In the genomic region with DNA sequence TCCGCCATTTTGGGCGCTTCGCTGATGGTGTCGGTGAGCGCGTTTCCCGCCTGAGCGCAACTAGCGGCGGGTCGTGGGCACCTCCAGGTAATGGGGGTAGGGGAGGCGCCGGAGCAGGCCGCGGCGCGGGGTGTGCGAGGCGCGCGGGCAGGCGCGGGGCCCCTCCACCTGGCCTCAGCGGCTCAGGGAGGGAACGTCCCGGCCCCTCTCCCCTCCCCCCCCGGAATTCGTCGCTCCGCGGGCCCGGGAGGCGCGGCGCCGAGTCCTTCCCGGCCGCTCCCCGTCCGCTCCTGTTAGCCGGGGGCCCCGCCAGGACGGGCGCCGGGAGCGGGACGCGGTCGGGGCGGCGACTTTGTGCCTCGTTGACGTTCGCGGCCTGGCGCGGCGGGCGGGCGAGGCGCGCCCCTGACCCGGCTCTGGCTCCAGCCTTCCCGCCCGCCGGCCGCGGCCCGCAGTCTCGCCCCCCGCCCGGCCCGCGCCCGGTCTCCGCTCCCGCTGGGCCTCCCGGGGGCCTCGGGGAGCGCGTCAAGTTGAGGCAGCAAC, we compare ENCODE assay signal across 7 cellular contexts. TPM values are rescaled to one million over a fixed set of nuclear protein-coding genes. Genes with fewer than 3 reads are reported as not detected.
DNase-seq lines count a peak whose midpoint lies in the region; ATAC-seq and TF ChIP-seq lines count a peak whose summit lies in the region.

A gene with protein sequence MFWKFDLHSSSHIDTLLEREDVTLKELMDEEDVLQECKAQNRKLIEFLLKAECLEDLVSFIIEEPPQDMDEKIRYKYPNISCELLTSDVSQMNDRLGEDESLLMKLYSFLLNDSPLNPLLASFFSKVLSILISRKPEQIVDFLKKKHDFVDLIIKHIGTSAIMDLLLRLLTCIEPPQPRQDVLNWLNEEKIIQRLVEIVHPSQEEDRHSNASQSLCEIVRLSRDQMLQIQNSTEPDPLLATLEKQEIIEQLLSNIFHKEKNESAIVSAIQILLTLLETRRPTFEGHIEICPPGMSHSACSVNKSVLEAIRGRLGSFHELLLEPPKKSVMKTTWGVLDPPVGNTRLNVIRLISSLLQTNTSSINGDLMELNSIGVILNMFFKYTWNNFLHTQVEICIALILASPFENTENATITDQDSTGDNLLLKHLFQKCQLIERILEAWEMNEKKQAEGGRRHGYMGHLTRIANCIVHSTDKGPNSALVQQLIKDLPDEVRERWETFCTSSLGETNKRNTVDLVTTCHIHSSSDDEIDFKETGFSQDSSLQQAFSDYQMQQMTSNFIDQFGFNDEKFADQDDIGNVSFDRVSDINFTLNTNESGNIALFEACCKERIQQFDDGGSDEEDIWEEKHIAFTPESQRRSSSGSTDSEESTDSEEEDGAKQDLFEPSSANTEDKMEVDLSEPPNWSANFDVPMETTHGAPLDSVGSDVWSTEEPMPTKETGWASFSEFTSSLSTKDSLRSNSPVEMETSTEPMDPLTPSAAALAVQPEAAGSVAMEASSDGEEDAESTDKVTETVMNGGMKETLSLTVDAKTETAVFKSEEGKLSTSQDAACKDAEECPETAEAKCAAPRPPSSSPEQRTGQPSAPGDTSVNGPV (plus strand): TSS at position 12 of the 543 bp plus-strand sequence. CDS start 76,913 bp downstream, outside the sequence.

- H4K91ac ChIP-seq in neuronal stem cell (ENCODE audit: low read depth, low read length, poor library complexity): no peak within 1 kb of the TSS

- H2BK5ac ChIP-seq in neuronal stem cell (ENCODE audit: low read length): peak within 1 kb of the TSS; percentile 63

- H2BK12ac ChIP-seq in neuronal stem cell (ENCODE audit: low read length): no peak within 1 kb of the TSS

- H3K4me2 ChIP-seq in neuronal stem cell (ENCODE audit: insufficient read depth, low read length, poor library complexity, severe bottlenecking): peak within 1 kb of the TSS; percentile 57

- peak within 1 kb of the TSS; percentile 92 for H3K27ac ChIP-seq in neuronal stem cell (replicated peaks; ENCODE audit: low read length)

- peaks cover 4 to 13% of the 10 kb centered on the region in 2 donors for H3K4me1 ChIP-seq in neuronal stem cell (ENCODE audit: control insufficient read depth in 2 of 2, insufficient read depth in 1 of 2, low read depth in 1 of 2, low read length in 2 of 2)

- peak within 1 kb of the TSS; percentile 89 for H2AK5ac ChIP-seq in neuronal stem cell (ENCODE audit: low read depth, low read length)

- H3K18ac ChIP-seq in neuronal stem cell (ENCODE audit: low read length): peak within 1 kb of the TSS; percentile 97

- no CpG with 5 or more reads among the region's 81 CpGs for WGBS in neuronal stem cell (ENCODE audit: extremely low coverage in 2 of 2, insufficient read length in 2 of 2, insufficient replicate concordance in 1 of 2), 2 donors

- ATAC-seq in GM18909 (IDR thresholded peaks at IDR 0.05; ENCODE audit: poor library complexity, unreplicated experiment): peak; percentile 22
- peak; percentile 35 for ATAC-seq in HG02885 (IDR thresholded peaks at IDR 0.05; ENCODE audit: poor library complexity, unreplicated experiment)
- peak; percentile 35 for ATAC-seq in SK-N-SH treated with all-trans-retinoic acid at 6 μM for 48 hours

- peak within 1 kb of the TSS; percentile 98 for H3K9ac ChIP-seq in neuronal stem cell (ENCODE audit: low read depth, low read length, poor library complexity)

- no peak within 1 kb of the TSS for H4K8ac ChIP-seq in neuronal stem cell (ENCODE audit: low read depth, low read length)

- no peak for TF ChIP-seq CTCF in fibroblast of mammary gland (conservative IDR thresholded peaks at IDR 0.05; ENCODE audit: control insufficient read depth, insufficient read depth, low read depth, low read length)

- H3K9me3 ChIP-seq in neuronal stem cell (replicated peaks in 1 of 2; ENCODE audit: control insufficient read depth in 2 of 2, insufficient read depth in 1 of 2, low read depth in 1 of 2, low read length in 2 of 2): peaks cover 0 to 4% of the 10 kb centered on the region in 2 donors

- no peak within 1 kb of the TSS for H3K4ac ChIP-seq in neuronal stem cell (ENCODE audit: low read length)

- no peak within 1 kb of the TSS for H2BK15ac ChIP-seq in neuronal stem cell (ENCODE audit: low read length)

- H3K4me3 ChIP-seq in fibroblast of mammary gland (ENCODE audit: control insufficient read depth, low read depth, low read length): peak within 1 kb of the TSS; percentile 92
- H3K4me3 ChIP-seq in neuronal stem cell (ENCODE audit: low read length in 2 of 2): peak within 1 kb of the TSS; percentile 94 to 95

- DNase-seq in fibroblast of mammary gland (ENCODE audit: low read depth) (no peak), neuronal stem cell (ENCODE audit: low spot score) (no peak), NK-92 (lab: John Stamatoyannopoulos, UW; ENCODE audit: unreplicated experiment) (no peak)
- DNase-seq in stimulated activated CD4-positive, alpha-beta T cell treated with anti-CD3 and anti-CD28 coated beads, Interleukin-4, amount 100 ng/mL, for 24 hours: no peak

- no peaks in the 10 kb centered on the region for H3K27me3 ChIP-seq in neuronal stem cell (ENCODE audit: control insufficient read depth in 3 of 3, insufficient read depth in 3 of 3, low read depth in 1 of 3, low read length in 3 of 3)

- peaks cover 2 to 30% of the 10 kb centered on the region in 2 donors for H3K36me3 ChIP-seq in neuronal stem cell (replicated peaks in 1 of 2; ENCODE audit: control insufficient read depth in 2 of 2, insufficient read depth in 2 of 2, low read length in 2 of 2)

- H3K23ac ChIP-seq in neuronal stem cell (ENCODE audit: low read depth, low read length, poor library complexity): peak within 1 kb of the TSS; percentile 98

- peak within 1 kb of the TSS; percentile 76 for H3K14ac ChIP-seq in neuronal stem cell (ENCODE audit: low read length)

- H3K79me1 ChIP-seq in neuronal stem cell (ENCODE audit: low read depth, low read length): peaks cover 7% of the 10 kb centered on the region

- H2BK120ac ChIP-seq in neuronal stem cell (ENCODE audit: low read depth, low read length): no peak within 1 kb of the TSS

- peak within 1 kb of the TSS; percentile 84 for H2AFZ ChIP-seq in neuronal stem cell (ENCODE audit: low read length)

TF ChIP-seq in SK-N-SH treated with all-trans-retinoic acid at 6 μM for 48 hours, 23 proteins besides CTCF, POLR2A, EP300 and RAD21:
- TF ChIP-seq TOX (CRISPR knock-in tag; IDR thresholded peaks at IDR 0.05; ENCODE audit: borderline replicate concordance) (no peak), RARB (CRISPR knock-in tag; IDR thresholded peaks at IDR 0.05) (no peak), OSR1 (CRISPR knock-in tag; IDR thresholded peaks at IDR 0.05) (no peak), ZNF565 (CRISPR knock-in tag; conservative IDR thresholded peaks at IDR 0.05; ENCODE audit: low read depth) (no peak), BACH2 (CRISPR knock-in tag; IDR thresholded peaks at IDR 0.05; ENCODE audit: borderline replicate concordance) (no peak), ISL1 (CRISPR knock-in tag; IDR thresholded peaks at IDR 0.05) (no peak), ZNF8 (CRISPR knock-in tag; IDR thresholded peaks at IDR 0.05) (no peak)
- TF ChIP-seq, protein P1, sequence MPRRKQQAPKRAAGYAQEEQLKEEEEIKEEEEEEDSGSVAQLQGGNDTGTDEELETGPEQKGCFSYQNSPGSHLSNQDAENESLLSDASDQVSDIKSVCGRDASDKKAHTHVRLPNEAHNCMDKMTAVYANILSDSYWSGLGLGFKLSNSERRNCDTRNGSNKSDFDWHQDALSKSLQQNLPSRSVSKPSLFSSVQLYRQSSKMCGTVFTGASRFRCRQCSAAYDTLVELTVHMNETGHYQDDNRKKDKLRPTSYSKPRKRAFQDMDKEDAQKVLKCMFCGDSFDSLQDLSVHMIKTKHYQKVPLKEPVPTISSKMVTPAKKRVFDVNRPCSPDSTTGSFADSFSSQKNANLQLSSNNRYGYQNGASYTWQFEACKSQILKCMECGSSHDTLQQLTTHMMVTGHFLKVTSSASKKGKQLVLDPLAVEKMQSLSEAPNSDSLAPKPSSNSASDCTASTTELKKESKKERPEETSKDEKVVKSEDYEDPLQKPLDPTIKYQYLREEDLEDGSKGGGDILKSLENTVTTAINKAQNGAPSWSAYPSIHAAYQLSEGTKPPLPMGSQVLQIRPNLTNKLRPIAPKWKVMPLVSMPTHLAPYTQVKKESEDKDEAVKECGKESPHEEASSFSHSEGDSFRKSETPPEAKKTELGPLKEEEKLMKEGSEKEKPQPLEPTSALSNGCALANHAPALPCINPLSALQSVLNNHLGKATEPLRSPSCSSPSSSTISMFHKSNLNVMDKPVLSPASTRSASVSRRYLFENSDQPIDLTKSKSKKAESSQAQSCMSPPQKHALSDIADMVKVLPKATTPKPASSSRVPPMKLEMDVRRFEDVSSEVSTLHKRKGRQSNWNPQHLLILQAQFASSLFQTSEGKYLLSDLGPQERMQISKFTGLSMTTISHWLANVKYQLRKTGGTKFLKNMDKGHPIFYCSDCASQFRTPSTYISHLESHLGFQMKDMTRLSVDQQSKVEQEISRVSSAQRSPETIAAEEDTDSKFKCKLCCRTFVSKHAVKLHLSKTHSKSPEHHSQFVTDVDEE (CRISPR knock-in tag; IDR thresholded peaks at IDR 0.05): no peak

RNA-seq across cellular contexts. Expression of the gene that starts here (rescaled TPM):
- polyA plus RNA-seq in neuronal stem cell (2013, experiment 1 of 2): 55.3 TPM
- polyA plus RNA-seq in neuronal stem cell (2013, experiment 2 of 2): 57.5 TPM
